In the genomic region with DNA sequence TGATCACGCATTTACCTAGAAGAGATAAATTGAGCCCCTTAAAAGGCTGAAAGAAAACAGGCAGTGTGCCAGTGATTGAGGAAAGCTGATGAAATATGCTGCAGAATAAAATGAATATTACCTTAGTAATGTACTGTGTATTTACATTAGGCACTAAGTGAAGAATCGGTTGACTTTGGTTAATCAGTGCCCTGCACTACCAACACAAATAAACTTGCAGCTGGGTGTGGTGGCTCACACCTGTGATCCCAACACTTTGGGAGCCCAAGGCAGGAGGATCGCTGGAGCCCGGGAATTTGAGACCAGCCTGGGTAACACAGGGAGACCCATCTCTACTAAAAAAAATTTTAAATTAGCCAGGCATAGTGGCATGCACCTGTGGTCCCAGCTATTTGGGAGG, we compare ENCODE assay signal across 14 cellular contexts.
DNase-seq lines count a peak whose midpoint lies in the region; ATAC-seq and TF ChIP-seq lines count a peak whose summit lies in the region.
"Had no signal": no experiment of that assay in that cellular context is flagged by ENCODE, and none has a peak within 500 bp of the region (broad histone marks: within the 10 kb centered on the region; RNA-seq: fewer than 3 reads in every experiment).

No MANE protein-coding gene starts in this region.

- H3K36me3 Mint-ChIP-seq in T-helper 17 cell (ENCODE audit: low read depth) (no peaks in the 10 kb centered on the region), osteocyte (ENCODE audit: unreplicated experiment) (no peaks in the 10 kb centered on the region), type B pancreatic cell (peaks cover 4% of the 10 kb centered on the region)
- H3K36me3 Mint-ChIP-seq: CD8-positive, alpha-beta T cell had no signal

- intact Hi-C loops in uterus (cut with DNase I; ENCODE audit: low total_unique reads) (no loop called here), ovary (cut with DNase I) (no loop called here)

- TF ChIP-seq POLR2A in uterus (IDR thresholded peaks at IDR 0.05) (no peak), ovary (IDR thresholded peaks at IDR 0.05) (no peak)

- ATAC-seq in T-helper 17 cell = no peak
- ATAC-seq: CD8-positive, alpha-beta T cell had no signal

- H3K9me3 ChIP-seq in T-helper 17 cell (ENCODE audit: control insufficient read depth, low read length, poor library complexity, severe bottlenecking) = no peaks in the 10 kb centered on the region
- H3K9me3 ChIP-seq in uterus = no peaks in the 10 kb centered on the region
- H3K9me3 ChIP-seq in ovary = no peaks in the 10 kb centered on the region

- no peak overlapping the region for H3K4me3 Mint-ChIP-seq in T-helper 17 cell
- H3K4me3 Mint-ChIP-seq in osteocyte (ENCODE audit: unreplicated experiment) = no peak overlapping the region
- H3K4me3 Mint-ChIP-seq in type B pancreatic cell = no peak overlapping the region
- H3K4me3 Mint-ChIP-seq: CD14-positive monocyte; CD8-positive, alpha-beta T cell had no signal

- peak overlapping the region; percentile 59 for H3K27ac Mint-ChIP-seq in T-helper 17 cell
- H3K27ac Mint-ChIP-seq in osteocyte (ENCODE audit: unreplicated experiment) = no peak overlapping the region
- peak overlapping the region; percentile 25 for H3K27ac Mint-ChIP-seq in type B pancreatic cell
- H3K27ac Mint-ChIP-seq: CD14-positive monocyte; CD8-positive, alpha-beta T cell; IgD-negative memory B cell had no signal

- H3K36me3 ChIP-seq in uterus (no peaks in the 10 kb centered on the region), ovary (no peaks in the 10 kb centered on the region)

- H3K27ac ChIP-seq in uterus (no peak overlapping the region), ovary (no peak overlapping the region), substantia nigra (ENCODE audit: low read depth, low read length, poor library complexity, severe bottlenecking) (no peak overlapping the region)

- H3K4me1 Mint-ChIP-seq in T-helper 17 cell = peaks cover 2% of the 10 kb centered on the region
- H3K4me1 Mint-ChIP-seq in osteocyte (ENCODE audit: unreplicated experiment) = no peaks in the 10 kb centered on the region
- peaks cover 18% of the 10 kb centered on the region for H3K4me1 Mint-ChIP-seq in type B pancreatic cell (ENCODE audit: unreplicated experiment)
- H3K4me1 Mint-ChIP-seq: CD14-positive monocyte, IgD-negative memory B cell had no signal

- no peak for TF ChIP-seq CTCF in osteocyte (IDR thresholded peaks at IDR 0.05)
- TF ChIP-seq CTCF in type B pancreatic cell (conservative IDR thresholded peaks at IDR 0.05) = no peak
- TF ChIP-seq CTCF in uterus (IDR thresholded peaks at IDR 0.05) = no peak
- no peak for TF ChIP-seq CTCF in ovary (IDR thresholded peaks at IDR 0.05)

- H3K9me3 Mint-ChIP-seq in osteocyte (ENCODE audit: unreplicated experiment) = no peaks in the 10 kb centered on the region
- H3K9me3 Mint-ChIP-seq in type B pancreatic cell = peaks cover 3% of the 10 kb centered on the region
- H3K9me3 Mint-ChIP-seq: CD14-positive monocyte; CD8-positive, alpha-beta T cell; IgD-negative memory B cell had no signal

- H3K4me1 ChIP-seq in uterus (no peaks in the 10 kb centered on the region), ovary (ENCODE audit: insufficient read depth) (peaks cover 3% of the 10 kb centered on the region)

- WGBS in ovary, 3 donors = 96 to 98% (median 97%) methylated on average over 4 of the region's 4 CpGs

- H3K4me3 ChIP-seq in uterus = no peak overlapping the region
- no peak overlapping the region for H3K4me3 ChIP-seq in ovary

- no peaks in the 10 kb centered on the region for H3K27me3 ChIP-seq in uterus
- no peaks in the 10 kb centered on the region for H3K27me3 ChIP-seq in ovary

- DNase-seq in NCI-H1436 (lab: John Stamatoyannopoulos, UW) = peak; percentile 48
- DNase-seq in T-helper 17 cell = no peak
- peak; percentile 46 for DNase-seq in osteocyte (ENCODE audit: extremely low spot score, unreplicated experiment)
- DNase-seq in type B pancreatic cell (ENCODE audit: extremely low spot score, unreplicated experiment) = no peak
- DNase-seq in uterus = no peak
- DNase-seq in ovary = no peak
- no peak for DNase-seq in substantia nigra (lab: John Stamatoyannopoulos, UW)
- DNase-seq: CD8-positive, alpha-beta T cell; COR-L47; DND-41; GDM1; HCEC 1CT had no signal

- TF ChIP-seq EP300 in ovary (IDR thresholded peaks at IDR 0.05) = no peak

- H3K27me3 Mint-ChIP-seq in T-helper 17 cell (no peaks in the 10 kb centered on the region), osteocyte (ENCODE audit: unreplicated experiment) (no peaks in the 10 kb centered on the region), type B pancreatic cell (no peaks in the 10 kb centered on the region)
- H3K27me3 Mint-ChIP-seq: IgD-negative memory B cell had no signal

Comparison
In these comparisons a context has a peak if more than half of its experiments do, and no peak if none do; other contexts are left out.
1. DNase-seq: peak in NCI-H1436 (single experiment) and osteocyte (single experiment); none in T-helper 17 cell (0 of 3), type B pancreatic cell (single experiment), uterus (0 of 2), ovary (0 of 5) and substantia nigra (0 of 49).